Comparison of ENCODE assay signal across 8 cellular contexts in the genomic region with DNA sequence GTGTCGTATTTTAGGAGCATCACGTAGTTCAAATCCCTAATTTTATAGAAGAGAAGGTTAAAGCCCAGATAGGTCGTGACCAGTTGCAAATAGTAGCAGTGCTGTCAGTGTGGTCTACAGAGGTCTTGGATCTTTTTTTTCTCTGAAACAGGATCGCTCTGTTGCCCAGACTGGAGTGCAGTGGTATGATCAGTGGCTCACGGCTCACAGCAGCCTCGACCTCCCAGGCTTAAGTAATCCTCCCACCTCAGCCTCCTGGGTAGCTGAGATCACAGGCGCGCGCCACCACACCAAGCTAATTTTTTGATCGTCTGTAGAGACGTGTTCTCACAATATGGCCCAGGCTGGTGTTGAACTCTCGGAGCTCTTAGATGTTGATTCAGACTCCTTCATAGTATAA. TPM values are rescaled to one million over a fixed set of nuclear protein-coding genes. Genes with fewer than 3 reads are reported as not detected.
DNase-seq lines count a peak whose midpoint lies in the region; ATAC-seq and TF ChIP-seq lines count a peak whose summit lies in the region.

No MANE protein-coding gene starts in this region.

- peak overlapping the region; percentile 100 for H3K9ac ChIP-seq in SK-N-MC (ENCODE audit: insufficient read length)
- no peak overlapping the region for H3K9ac ChIP-seq in fibroblast of lung (ENCODE audit: insufficient read depth, low read length)

- peak overlapping the region; percentile 89 for H3K4me2 ChIP-seq in fibroblast of lung (ENCODE audit: extremely low read depth, insufficient read depth, low read length)

- H3K27me3 ChIP-seq in fibroblast of lung (ENCODE audit: control insufficient read depth, insufficient read depth, low read length), result no peaks in the 10 kb centered on the region

- H3K79me2 ChIP-seq in fibroblast of lung (ENCODE audit: control insufficient read depth, insufficient read depth, low read length), result peaks cover 74% of the 10 kb centered on the region

- ATAC-seq in GM18870 (IDR thresholded peaks at IDR 0.05; ENCODE audit: unreplicated experiment), result no peak
- ATAC-seq in HG02678 (IDR thresholded peaks at IDR 0.05; ENCODE audit: unreplicated experiment), result no peak
- ATAC-seq in HG03097 (IDR thresholded peaks at IDR 0.05; ENCODE audit: low FRiP score, unreplicated experiment), result no peak

- DNase-seq in SK-N-MC (ENCODE audit: low read depth, low spot score) (no peak), fibroblast of lung (ENCODE audit: low read depth in 2 of 2) (peak in 1 of 2 donors; percentile 21), retina (peak; percentile 36), HuH-7 (ENCODE audit: low spot score) (no peak)

- H3K9me3 ChIP-seq in SK-N-MC (ENCODE audit: low read depth, low read length), result no peaks in the 10 kb centered on the region
- H3K9me3 ChIP-seq in fibroblast of lung (ENCODE audit: control insufficient read depth, insufficient read depth, low read depth, low read length), result no peaks in the 10 kb centered on the region

- H3K4me3 ChIP-seq in GM12875 (ENCODE audit: low read depth, low read length) (peak overlapping the region; percentile 30), SK-N-MC (peak overlapping the region; percentile 97), fibroblast of lung (replicated peaks in 1 of 4; ENCODE audit: control extremely low read depth in 1 of 4, insufficient read depth in 1 of 4, low read depth in 3 of 4, low read length in 4 of 4) (peak overlapping the region; percentile 66 to 94 (median 86))

- H3K4me1 ChIP-seq in fibroblast of lung (ENCODE audit: control insufficient read depth, extremely low read depth, insufficient read depth, low read length), result peaks cover 5% of the 10 kb centered on the region

- H3K27ac ChIP-seq in SK-N-MC (no peak overlapping the region), fibroblast of lung (ENCODE audit: insufficient read depth, low read length) (peak overlapping the region; percentile 98)

- H2AFZ ChIP-seq in fibroblast of lung (ENCODE audit: low read length), result no peak overlapping the region

- H3K36me3 ChIP-seq in SK-N-MC (ENCODE audit: insufficient read depth, low read length) (peaks cover 39% of the 10 kb centered on the region), fibroblast of lung (ENCODE audit: control insufficient read depth, insufficient read depth, low read length) (no peaks in the 10 kb centered on the region)

- peaks cover 16% of the 10 kb centered on the region for H4K20me1 ChIP-seq in fibroblast of lung (ENCODE audit: control insufficient read depth, extremely low read depth, insufficient read depth, low read length)

- no peak for TF ChIP-seq CTCF in GM12875 (IDR thresholded peaks at IDR 0.05; ENCODE audit: borderline replicate concordance, insufficient read depth, low read depth, low read length)
- TF ChIP-seq CTCF in fibroblast of lung (conservative IDR thresholded peaks at IDR 0.05 in 1 of 2, IDR thresholded peaks at IDR 0.05 in 1 of 2; ENCODE audit: low read depth in 1 of 2, low read length in 2 of 2), result no peak

RNA-seq across cellular contexts. Expression of gene MATR3, which starts 2.2 kb away (rescaled TPM):
- total RNA-seq in fibroblast of lung, result 183 and 275 TPM in 2 replicates
- 167 and 175 TPM in 2 replicates for polyA plus RNA-seq in fibroblast of lung
- 175 and 191 TPM in 2 replicates for polyA plus RNA-seq in fibroblast of lung (2012)
- 142 and 162 TPM in 2 replicates for polyA minus RNA-seq in fibroblast of lung (ENCODE audit: low replicate concordance)

RNA-seq across cellular contexts. Expression of gene PAIP2, which starts 46.0 kb away (rescaled TPM):
- 59.0 and 68.1 TPM in 2 replicates for total RNA-seq in fibroblast of lung
- polyA plus RNA-seq in fibroblast of lung, result 79.6 and 105 TPM in 2 replicates
- 52.0 and 69.1 TPM in 2 replicates for polyA plus RNA-seq in fibroblast of lung (2012)
- 2.3 and 2.4 TPM in 2 replicates for polyA minus RNA-seq in fibroblast of lung (ENCODE audit: low replicate concordance)

Comparison
In these comparisons a context has a peak if more than half of its experiments do, and no peak if none do; other contexts are left out.
1. H3K4me3 ChIP-seq: peak in every context shown above with its lines; median percentile 97 in SK-N-MC; 86 in fibroblast of lung; 30 in GM12875.